ENCODE assay signal across 1 cellular context in the genomic region with DNA sequence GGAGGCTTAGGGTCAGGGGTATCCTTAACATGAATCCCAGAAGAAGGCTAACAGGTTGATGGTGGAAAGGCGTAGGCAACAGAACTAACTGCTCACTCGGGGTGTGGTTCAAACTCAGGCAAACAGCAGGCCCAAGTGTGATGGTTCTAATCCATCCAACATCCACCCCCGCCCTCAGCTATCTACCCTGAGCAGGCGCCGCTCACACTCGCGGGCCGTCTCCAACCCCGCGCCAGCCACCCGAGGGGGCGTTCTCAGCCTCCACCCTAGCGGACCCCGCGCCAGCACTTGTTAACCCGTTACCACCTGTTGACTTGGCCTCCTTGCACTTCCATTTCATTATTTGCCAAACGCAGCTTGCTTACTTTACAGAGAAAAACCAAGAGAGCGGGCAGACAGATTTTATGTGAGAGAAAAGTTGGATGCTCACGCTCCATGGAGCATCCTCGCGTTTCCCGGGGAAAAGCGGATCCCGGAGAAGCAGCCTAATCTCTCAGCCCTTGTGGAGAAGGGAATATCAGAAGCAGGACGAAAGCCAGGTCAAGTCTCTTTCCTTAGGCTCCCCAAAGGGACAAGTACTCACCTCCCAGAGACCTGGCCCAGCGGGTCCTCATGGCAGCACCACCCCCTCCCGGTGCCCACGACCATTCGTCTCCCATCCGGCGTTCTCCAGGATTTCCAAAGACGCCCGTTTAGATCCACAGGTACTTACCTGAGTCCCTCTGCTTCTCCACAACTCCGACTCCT.
TF ChIP-seq lines count a peak whose summit lies in the region.

No MANE protein-coding gene starts in this region.

TF ChIP-seq in HepG2, 621 proteins besides CTCF, POLR2A, EP300 and RAD21:
- TF ChIP-seq ZBTB20 (CRISPR knock-in tag; IDR thresholded peaks at IDR 0.05; ENCODE audit: borderline replicate concordance, low read depth), result no peak
- TF ChIP-seq FOXO1 (CRISPR knock-in tag; IDR thresholded peaks at IDR 0.05), result no peak
- TF ChIP-seq, protein P1, sequence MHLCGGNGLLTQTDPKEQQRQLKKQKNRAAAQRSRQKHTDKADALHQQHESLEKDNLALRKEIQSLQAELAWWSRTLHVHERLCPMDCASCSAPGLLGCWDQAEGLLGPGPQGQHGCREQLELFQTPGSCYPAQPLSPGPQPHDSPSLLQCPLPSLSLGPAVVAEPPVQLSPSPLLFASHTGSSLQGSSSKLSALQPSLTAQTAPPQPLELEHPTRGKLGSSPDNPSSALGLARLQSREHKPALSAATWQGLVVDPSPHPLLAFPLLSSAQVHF (CRISPR knock-in tag; IDR thresholded peaks at IDR 0.05), result no peak
- TF ChIP-seq, protein P2, sequence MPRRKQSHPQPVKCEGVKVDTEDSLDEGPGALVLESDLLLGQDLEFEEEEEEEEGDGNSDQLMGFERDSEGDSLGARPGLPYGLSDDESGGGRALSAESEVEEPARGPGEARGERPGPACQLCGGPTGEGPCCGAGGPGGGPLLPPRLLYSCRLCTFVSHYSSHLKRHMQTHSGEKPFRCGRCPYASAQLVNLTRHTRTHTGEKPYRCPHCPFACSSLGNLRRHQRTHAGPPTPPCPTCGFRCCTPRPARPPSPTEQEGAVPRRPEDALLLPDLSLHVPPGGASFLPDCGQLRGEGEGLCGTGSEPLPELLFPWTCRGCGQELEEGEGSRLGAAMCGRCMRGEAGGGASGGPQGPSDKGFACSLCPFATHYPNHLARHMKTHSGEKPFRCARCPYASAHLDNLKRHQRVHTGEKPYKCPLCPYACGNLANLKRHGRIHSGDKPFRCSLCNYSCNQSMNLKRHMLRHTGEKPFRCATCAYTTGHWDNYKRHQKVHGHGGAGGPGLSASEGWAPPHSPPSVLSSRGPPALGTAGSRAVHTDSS (CRISPR knock-in tag; conservative IDR thresholded peaks at IDR 0.05), result no peak
- TF ChIP-seq, protein P3, sequence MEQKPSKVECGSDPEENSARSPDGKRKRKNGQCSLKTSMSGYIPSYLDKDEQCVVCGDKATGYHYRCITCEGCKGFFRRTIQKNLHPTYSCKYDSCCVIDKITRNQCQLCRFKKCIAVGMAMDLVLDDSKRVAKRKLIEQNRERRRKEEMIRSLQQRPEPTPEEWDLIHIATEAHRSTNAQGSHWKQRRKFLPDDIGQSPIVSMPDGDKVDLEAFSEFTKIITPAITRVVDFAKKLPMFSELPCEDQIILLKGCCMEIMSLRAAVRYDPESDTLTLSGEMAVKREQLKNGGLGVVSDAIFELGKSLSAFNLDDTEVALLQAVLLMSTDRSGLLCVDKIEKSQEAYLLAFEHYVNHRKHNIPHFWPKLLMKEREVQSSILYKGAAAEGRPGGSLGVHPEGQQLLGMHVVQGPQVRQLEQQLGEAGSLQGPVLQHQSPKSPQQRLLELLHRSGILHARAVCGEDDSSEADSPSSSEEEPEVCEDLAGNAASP (CRISPR knock-in tag; IDR thresholded peaks at IDR 0.05; ENCODE audit: borderline replicate concordance), result no peak
- TF ChIP-seq, protein P4, sequence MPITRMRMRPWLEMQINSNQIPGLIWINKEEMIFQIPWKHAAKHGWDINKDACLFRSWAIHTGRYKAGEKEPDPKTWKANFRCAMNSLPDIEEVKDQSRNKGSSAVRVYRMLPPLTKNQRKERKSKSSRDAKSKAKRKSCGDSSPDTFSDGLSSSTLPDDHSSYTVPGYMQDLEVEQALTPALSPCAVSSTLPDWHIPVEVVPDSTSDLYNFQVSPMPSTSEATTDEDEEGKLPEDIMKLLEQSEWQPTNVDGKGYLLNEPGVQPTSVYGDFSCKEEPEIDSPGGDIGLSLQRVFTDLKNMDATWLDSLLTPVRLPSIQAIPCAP (CRISPR knock-in tag; IDR thresholded peaks at IDR 0.05; ENCODE audit: low read depth), result no peak
- no peak for TF ChIP-seq ZNF17 (CRISPR knock-in tag; IDR thresholded peaks at IDR 0.05)
- TF ChIP-seq HDAC2 (CRISPR knock-in tag; IDR thresholded peaks at IDR 0.05), result no peak
- TF ChIP-seq, protein P5, sequence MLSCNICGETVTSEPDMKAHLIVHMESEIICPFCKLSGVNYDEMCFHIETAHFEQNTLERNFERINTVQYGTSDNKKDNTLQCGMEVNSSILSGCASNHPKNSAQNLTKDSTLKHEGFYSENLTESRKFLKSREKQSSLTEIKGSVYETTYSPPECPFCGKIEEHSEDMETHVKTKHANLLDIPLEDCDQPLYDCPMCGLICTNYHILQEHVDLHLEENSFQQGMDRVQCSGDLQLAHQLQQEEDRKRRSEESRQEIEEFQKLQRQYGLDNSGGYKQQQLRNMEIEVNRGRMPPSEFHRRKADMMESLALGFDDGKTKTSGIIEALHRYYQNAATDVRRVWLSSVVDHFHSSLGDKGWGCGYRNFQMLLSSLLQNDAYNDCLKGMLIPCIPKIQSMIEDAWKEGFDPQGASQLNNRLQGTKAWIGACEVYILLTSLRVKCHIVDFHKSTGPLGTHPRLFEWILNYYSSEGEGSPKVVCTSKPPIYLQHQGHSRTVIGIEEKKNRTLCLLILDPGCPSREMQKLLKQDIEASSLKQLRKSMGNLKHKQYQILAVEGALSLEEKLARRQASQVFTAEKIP (CRISPR knock-in tag; IDR thresholded peaks at IDR 0.05; ENCODE audit: borderline replicate concordance), result no peak
- TF ChIP-seq RARA (CRISPR knock-in tag; IDR thresholded peaks at IDR 0.05), result no peak
TF ChIP-seq in HepG2: peak in this region for 0.
